In the genomic region with DNA sequence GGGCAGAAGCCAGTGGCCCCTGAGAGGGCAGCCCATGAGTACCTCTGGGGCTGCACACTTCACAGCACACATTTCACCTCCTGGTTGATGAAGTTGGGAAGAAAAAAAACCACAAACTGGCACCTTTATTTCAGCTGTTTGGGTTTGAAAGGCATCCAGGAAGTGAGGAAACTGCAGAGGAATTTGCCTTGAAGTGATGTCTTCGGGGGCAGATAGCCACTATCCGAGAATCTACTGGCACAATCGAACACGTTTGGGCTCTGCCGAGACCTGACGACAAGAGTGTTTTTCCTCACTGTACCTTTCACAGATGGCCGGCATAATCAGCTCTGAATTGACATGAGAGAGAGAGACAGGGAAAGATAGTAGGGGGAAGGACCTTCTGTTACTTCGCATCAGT, we compare ENCODE assay signal across 12 cellular contexts. TPM values are rescaled to one million over a fixed set of nuclear protein-coding genes. Genes with fewer than 3 reads are reported as not detected.
A peak's percentile ranks its signal among the peaks of the same experiment; 100 is the strongest.
DNase-seq lines count a peak whose midpoint lies in the region; ATAC-seq and TF ChIP-seq lines count a peak whose summit lies in the region.
"Had no signal": no experiment of that assay in that cellular context is flagged by ENCODE, and none has a peak within 500 bp of the region (broad histone marks: within the 10 kb centered on the region; RNA-seq: fewer than 3 reads in every experiment).

No MANE protein-coding gene starts in this region.

- CTCF ChIA-PET in Calu3 (lab: Charles Lee): interaction anchor here (0.6 kb wide), 1 partner anchor 17 kb away, joined by 4 read pairs; no protein-coding TSS in a partner anchor

- ATAC-seq in GM21723 (IDR thresholded peaks at IDR 0.05; ENCODE audit: unreplicated experiment) (no peak), GM21737 (IDR thresholded peaks at IDR 0.05; ENCODE audit: unreplicated experiment) (no peak)
- ATAC-seq: HCT116 had no signal

- no peaks in the 10 kb centered on the region for H3K27me3 ChIP-seq in DOHH2 (ENCODE audit: control insufficient read depth, low read length)
- no peaks in the 10 kb centered on the region for H3K27me3 ChIP-seq in NT2/D1 (ENCODE audit: insufficient read depth, insufficient read length)
- H3K27me3 ChIP-seq in trophoblast cell (ENCODE audit: insufficient read depth, low read length): no peaks in the 10 kb centered on the region
- H3K27me3 ChIP-seq: adrenal gland had no signal

- no peaks in the 10 kb centered on the region for H3K27me3 Mint-ChIP-seq in Calu3 (ENCODE audit: unreplicated experiment)

- TF ChIP-seq CTCF in DOHH2 (IDR thresholded peaks at IDR 0.05; ENCODE audit: low read depth, low read length, poor library complexity, severe bottlenecking): no peak
- no peak for TF ChIP-seq CTCF in epithelial cell of esophagus (IDR thresholded peaks at IDR 0.05; ENCODE audit: insufficient read depth, low read depth, low read length, missing control alignments)
- TF ChIP-seq CTCF in Calu3 (IDR thresholded peaks at IDR 0.05; ENCODE audit: unreplicated experiment): no peak

- H3K9ac ChIP-seq in NT2/D1 (ENCODE audit: insufficient read length, low read depth): no peak overlapping the region
- no peak overlapping the region for H3K9ac ChIP-seq in trophoblast cell (ENCODE audit: low read length)

- WGBS in trophoblast cell (ENCODE audit: extremely low coverage, insufficient coverage, insufficient read length): no CpG with 5 or more reads among the region's 8 CpGs

- DNase-seq in NT2/D1 (ENCODE audit: low read depth, low spot score): peak; percentile 42
- DNase-seq in epithelial cell of esophagus (ENCODE audit: low read depth): peak; percentile 86
- DNase-seq in trophoblast cell: peak in 1 of 2 donors; percentile 5
- no peak for DNase-seq in DMS153 treated with DMSO at 0.1 percent for 48 hours (lab: John Stamatoyannopoulos, UW; ENCODE audit: unreplicated experiment)
- DNase-seq in Calu3: no peak
- DNase-seq: adrenal gland, kidney, NCI-H1105 treated with DMSO at 0.1 percent for 48 hours had no signal

- H3F3A ChIP-seq in DOHH2 (ENCODE audit: control insufficient read depth, insufficient read depth): no peaks in the 10 kb centered on the region

- H4K12ac ChIP-seq in trophoblast cell (ENCODE audit: low read depth, low read length): no peak overlapping the region

- no peak overlapping the region for H3K23ac ChIP-seq in trophoblast cell (ENCODE audit: low read length)

- H3K36me3 Mint-ChIP-seq in Calu3 (ENCODE audit: insufficient read depth, unreplicated experiment): no peaks in the 10 kb centered on the region

- intact Hi-C loops in Calu3 (cut with micrococcal nuclease; ENCODE audit: unreplicated experiment): no loop called here

- H3K36me3 ChIP-seq in DOHH2 (ENCODE audit: control insufficient read depth, low read length): peaks cover 89% of the 10 kb centered on the region
- H3K36me3 ChIP-seq in NT2/D1 (ENCODE audit: insufficient read depth, insufficient read length, low read length): no peaks in the 10 kb centered on the region
- no peaks in the 10 kb centered on the region for H3K36me3 ChIP-seq in trophoblast cell (ENCODE audit: control insufficient read depth in 1 of 2, insufficient read depth in 2 of 2, low read length in 2 of 2)
- H3K36me3 ChIP-seq: adrenal gland had no signal

- no peaks in the 10 kb centered on the region for H3K9me3 Mint-ChIP-seq in Calu3 (ENCODE audit: low read depth, unreplicated experiment)

- H2BK120ac ChIP-seq in trophoblast cell (ENCODE audit: insufficient read depth, low read length, poor library complexity): no peak overlapping the region

- 0 out of 2 replicates have a peak overlapping the region, but pooled peaks have one; percentile 5 for H3K4me3 ChIP-seq in DOHH2 (ENCODE audit: low read length)
- H3K4me3 ChIP-seq in NT2/D1 (ENCODE audit: insufficient read length, low read depth): no peak overlapping the region
- no peak overlapping the region for H3K4me3 ChIP-seq in epithelial cell of esophagus (ENCODE audit: low read length)
- H3K4me3 ChIP-seq in trophoblast cell (ENCODE audit: low read depth, low read length): no peak overlapping the region
- H3K4me3 ChIP-seq: adrenal gland had no signal

- H4K8ac ChIP-seq in trophoblast cell (ENCODE audit: low read depth, low read length): no peak overlapping the region

- H3K4me1 ChIP-seq in DOHH2 (ENCODE audit: control insufficient read depth, low read length): peaks cover 49% of the 10 kb centered on the region
- H3K4me1 ChIP-seq in NT2/D1 (ENCODE audit: insufficient read depth, insufficient read length): peaks cover 25% of the 10 kb centered on the region
- H3K4me1 ChIP-seq in trophoblast cell (ENCODE audit: control insufficient read depth in 1 of 2, insufficient read depth in 2 of 2, low read length in 2 of 2): peaks cover 15 to 16% of the 10 kb centered on the region in 2 experiments

- no peak overlapping the region for H2AFZ ChIP-seq in trophoblast cell (ENCODE audit: insufficient read depth, low read length, poor library complexity)

- H3K27ac Mint-ChIP-seq in Calu3 (ENCODE audit: unreplicated experiment): no peak overlapping the region

- H4K20me1 ChIP-seq in DOHH2 (ENCODE audit: control insufficient read depth, insufficient read depth, low read depth, low read length): 0 out of 2 replicates have a peak, but pooled peaks cover 3% of the 10 kb centered on the region

- peak overlapping the region; percentile 45 for H3K4me2 ChIP-seq in DOHH2 (ENCODE audit: low read length)
- H3K4me2 ChIP-seq in trophoblast cell (ENCODE audit: low read length): peak overlapping the region; percentile 25

- no peak overlapping the region for H2BK5ac ChIP-seq in trophoblast cell (ENCODE audit: low read depth, low read length, poor library complexity)

- no peak overlapping the region for H2AK5ac ChIP-seq in trophoblast cell (ENCODE audit: low read length)

- no peak overlapping the region for H3K4me3 Mint-ChIP-seq in Calu3 (ENCODE audit: low read depth, unreplicated experiment)

- peaks cover 1% of the 10 kb centered on the region for H3K79me1 ChIP-seq in trophoblast cell (ENCODE audit: low read length)

- BruUV-seq in Calu3 (replicated peaks; lab: Mats Ljungman, UMichigan): no TSS peak

- H3K27ac ChIP-seq in DOHH2 (ENCODE audit: low read depth, low read length) (peak overlapping the region; percentile 52), trophoblast cell (ENCODE audit: low read depth, low read length) (no peak overlapping the region)

- H3K18ac ChIP-seq in trophoblast cell (ENCODE audit: low read length): no peak overlapping the region

- H4K91ac ChIP-seq in trophoblast cell (ENCODE audit: low read depth, low read length): no peak overlapping the region

- no peaks in the 10 kb centered on the region for H3K9me2 ChIP-seq in DOHH2 (replicated peaks; ENCODE audit: control insufficient read depth, low read length)

- peaks cover 11% of the 10 kb centered on the region for H3K4me1 Mint-ChIP-seq in Calu3 (ENCODE audit: low read depth, unreplicated experiment)

- H3K79me2 ChIP-seq in DOHH2 (ENCODE audit: control insufficient read depth, low read length) (peaks cover 98% of the 10 kb centered on the region), trophoblast cell (ENCODE audit: control insufficient read depth, insufficient read depth, low read length, poor library complexity) (no peaks in the 10 kb centered on the region)

- H3K9me3 ChIP-seq in DOHH2 (ENCODE audit: control insufficient read depth, insufficient read depth, low read length) (no peaks in the 10 kb centered on the region), NT2/D1 (ENCODE audit: insufficient read depth, low read length) (no peaks in the 10 kb centered on the region), trophoblast cell (ENCODE audit: insufficient read depth, low read depth, low read length) (no peaks in the 10 kb centered on the region)
- H3K9me3 ChIP-seq: adrenal gland had no signal

- no peak overlapping the region for H2BK12ac ChIP-seq in trophoblast cell (ENCODE audit: low read length)

- H3K4ac ChIP-seq in trophoblast cell (ENCODE audit: low read depth, low read length): no peak overlapping the region

- H3K14ac ChIP-seq in trophoblast cell (ENCODE audit: low read length): no peak overlapping the region

RNA-seq across cellular contexts. Expression of gene LRIG1, which starts 59.7 kb away (rescaled TPM):
- 0.33 and 0.42 TPM in 2 replicates for polyA plus RNA-seq in trophoblast cell (2013)
- total RNA-seq in Calu3 (2022): 10.0 and 14.7 TPM in 2 replicates

Comparison
In these comparisons a context has a peak if more than half of its experiments do, and no peak if none do; other contexts are left out.
1. DNase-seq: peak in NT2/D1 (single experiment) and epithelial cell of esophagus (single experiment); none in DMS153 treated with DMSO at 0.1 percent for 48 hours (single experiment) and Calu3 (single experiment).